Comparison of ENCODE assay signal across 13 cellular contexts in genomic region chr11:121567988-121568387, GRCh38.
"Had no signal": no experiment of that assay in that cellular context is flagged by ENCODE, and none has a peak within 500 bp of the region (broad histone marks: within the 10 kb centered on the region; RNA-seq: fewer than 3 reads in every experiment).

No MANE protein-coding gene starts in this region.

- H3K27me3 Mint-ChIP-seq: activated naive CD4-positive, alpha-beta T cell treated with anti-CD3 and anti-CD28 coated beads, Interleukin-2, amount 10 ng/mL, durations not matched to agents 7 days and 5 days; activated T-helper 17 cell treated with anti-CD3 and anti-CD28 coated beads, Interleukin-2, amount 50 U/mL, for 72 hours had no signal

- DNase-seq: activated CD4-positive, alpha-beta T cell treated with anti-CD3 and anti-CD28 coated beads, Interleukin-2, amount 50 U/mL, for 48 hours; activated CD8-positive, alpha-beta memory T cell treated with anti-CD3 and anti-CD28 coated beads, Interleukin-2, amount 50 U/mL, for 48 hours; activated naive CD4-positive, alpha-beta T cell treated with anti-CD3 and anti-CD28 coated beads, Interleukin-2, amount 10 ng/mL, durations not matched to agents 7 days and 5 days; cerebellar nuclear complex; immature natural killer cell; midbrain; ovary; transverse colon had no signal

- H3K4me3 Mint-ChIP-seq: activated naive CD4-positive, alpha-beta T cell treated with anti-CD3 and anti-CD28 coated beads, Interleukin-2, amount 10 ng/mL, durations not matched to agents 7 days and 5 days; activated T-helper 17 cell treated with anti-CD3 and anti-CD28 coated beads, Interleukin-2, amount 50 U/mL, for 72 hours; dendritic cell treated with granulocyte-macrophage colony-stimulating factor and Interleukin-4, amounts not matched to agents 40 ng/mL and 50 ng/mL, for 4 days; immature natural killer cell; neural progenitor cell had no signal

- H3K9ac ChIP-seq: neural progenitor cell had no signal

- H3K9me3 ChIP-seq: ovary, transverse colon had no signal

- H3K4me1 Mint-ChIP-seq: activated naive CD4-positive, alpha-beta T cell treated with anti-CD3 and anti-CD28 coated beads, Interleukin-2, amount 10 ng/mL, durations not matched to agents 7 days and 5 days; activated T-helper 17 cell treated with anti-CD3 and anti-CD28 coated beads, Interleukin-2, amount 50 U/mL, for 72 hours had no signal

- H3K4me3 ChIP-seq: lung, neural progenitor cell, ovary, transverse colon had no signal

- H3K4me2 ChIP-seq: neural progenitor cell had no signal

- H3K9me3 Mint-ChIP-seq: activated naive CD4-positive, alpha-beta T cell treated with anti-CD3 and anti-CD28 coated beads, Interleukin-2, amount 10 ng/mL, durations not matched to agents 7 days and 5 days; activated T-helper 17 cell treated with anti-CD3 and anti-CD28 coated beads, Interleukin-2, amount 50 U/mL, for 72 hours; dendritic cell treated with granulocyte-macrophage colony-stimulating factor and Interleukin-4, amounts not matched to agents 40 ng/mL and 50 ng/mL, for 4 days; immature natural killer cell; neural progenitor cell had no signal

- H3K4me1 ChIP-seq: transverse colon had no signal

- ATAC-seq: activated CD4-positive, CD25-positive, alpha-beta regulatory T cell treated with anti-CD3 and anti-CD28 coated beads, Interleukin-2, amount 50 U/mL, for 24 hours; activated T-helper 17 cell treated with anti-CD3 and anti-CD28 coated beads, Interleukin-2, amount 50 U/mL, for 72 hours had no signal

- H3K27me3 ChIP-seq: neural progenitor cell, ovary, transverse colon had no signal

- H2AFZ ChIP-seq: neural progenitor cell had no signal

- H3K27ac Mint-ChIP-seq: dendritic cell treated with granulocyte-macrophage colony-stimulating factor and Interleukin-4, amounts not matched to agents 40 ng/mL and 50 ng/mL, for 4 days; neural progenitor cell had no signal

- H3K36me3 ChIP-seq: ovary had no signal

- H3K27ac ChIP-seq: neural progenitor cell, ovary, transverse colon had no signal
